Comparison of ENCODE assay signal across 8 cellular contexts in genomic region chr2:118013724-118014491, GRCh38. TPM values are rescaled to one million over a fixed set of nuclear protein-coding genes. Genes with fewer than 3 reads are reported as not detected.
A peak's percentile ranks its signal among the peaks of the same experiment; 100 is the strongest.
DNase-seq lines count a peak whose midpoint lies in the region.

Gene CCDC93, minus strand, starts transcription at chr2:118014070. Its CDS starts 75 bp downstream, at chr2:118013995.

- no peak within 1 kb of the TSS for H2BK12ac ChIP-seq in neuronal stem cell (ENCODE audit: low read length)

- no peak within 1 kb of the TSS for H2BK120ac ChIP-seq in neuronal stem cell (ENCODE audit: low read depth, low read length)

- no peaks in the 10 kb centered on the region for H3K9me3 ChIP-seq in HAP-1
- H3K9me3 ChIP-seq in MG63 = no peaks in the 10 kb centered on the region
- H3K9me3 ChIP-seq in SJCRH30 (replicated peaks) = no peaks in the 10 kb centered on the region
- no peaks in the 10 kb centered on the region for H3K9me3 ChIP-seq in neuronal stem cell (replicated peaks in 1 of 2; ENCODE audit: control insufficient read depth in 2 of 2, insufficient read depth in 1 of 2, low read depth in 1 of 2, low read length in 2 of 2)
- H3K9me3 ChIP-seq in subcutaneous abdominal adipose tissue (ENCODE audit: control insufficient read depth in 5 of 5, low read length in 5 of 5) = no peaks in the 10 kb centered on the region

- no CpG with 5 or more reads among the region's 71 CpGs for WGBS in neuronal stem cell (ENCODE audit: extremely low coverage in 2 of 2, insufficient read length in 2 of 2, insufficient replicate concordance in 1 of 2), 2 donors

- H3K9ac ChIP-seq in neuronal stem cell (ENCODE audit: low read depth, low read length, poor library complexity) (peak within 1 kb of the TSS; percentile 90), subcutaneous abdominal adipose tissue (ENCODE audit: low read length in 5 of 5) (peak within 1 kb of the TSS; percentile 17 to 95 (median 92))

- in situ Hi-C loops in HAP-1 (cut with MboI; ENCODE audit: low sequenced_read_pairs) = no loop called here

- H3K79me1 ChIP-seq in neuronal stem cell (ENCODE audit: low read depth, low read length) = peaks cover 8% of the 10 kb centered on the region

- H3K23ac ChIP-seq in neuronal stem cell (ENCODE audit: low read depth, low read length, poor library complexity) = peak within 1 kb of the TSS; percentile 69

- peaks cover 8% of the 10 kb centered on the region; the same call in 1 of the 2 replicates for H3K4me1 ChIP-seq in HAP-1
- no peaks in the 10 kb centered on the region for H3K4me1 ChIP-seq in SJCRH30
- peaks cover 3 to 7% of the 10 kb centered on the region in 2 donors for H3K4me1 ChIP-seq in neuronal stem cell (ENCODE audit: control insufficient read depth in 2 of 2, insufficient read depth in 1 of 2, low read depth in 1 of 2, low read length in 2 of 2)
- peaks cover 0 to 31% (median 26%) of the 10 kb centered on the region in 5 donors for H3K4me1 ChIP-seq in subcutaneous abdominal adipose tissue (ENCODE audit: control insufficient read depth in 5 of 5, insufficient read depth in 5 of 5, low read length in 5 of 5)

- peak within 1 kb of the TSS; percentile 93 for H3K4me2 ChIP-seq in neuronal stem cell (ENCODE audit: insufficient read depth, low read length, poor library complexity, severe bottlenecking)

- H2AFZ ChIP-seq in neuronal stem cell (ENCODE audit: low read length) = peak within 1 kb of the TSS; percentile 98

- H2BK15ac ChIP-seq in neuronal stem cell (ENCODE audit: low read length) = no peak within 1 kb of the TSS

- no peak within 1 kb of the TSS for H3K4ac ChIP-seq in neuronal stem cell (ENCODE audit: low read length)

- H3K4me3 ChIP-seq in HAP-1 (peak within 1 kb of the TSS; percentile 94), MG63 (peak within 1 kb of the TSS; percentile 98), SJCRH30 (peak within 1 kb of the TSS; percentile 85), neuronal stem cell (ENCODE audit: low read length in 2 of 2) (peak within 1 kb of the TSS; percentile 63 to 98), subcutaneous abdominal adipose tissue (ENCODE audit: low read depth in 1 of 5, low read length in 5 of 5) (peak within 1 kb of the TSS; percentile 82 to 97 (median 93))

- H3K18ac ChIP-seq in neuronal stem cell (ENCODE audit: low read length) = peak within 1 kb of the TSS; percentile 94

- no peaks in the 10 kb centered on the region for H3K36me3 ChIP-seq in HAP-1 (replicated peaks)
- peaks cover 6% of the 10 kb centered on the region for H3K36me3 ChIP-seq in MG63
- no peaks in the 10 kb centered on the region for H3K36me3 ChIP-seq in SJCRH30
- peaks cover 0 to 4% of the 10 kb centered on the region in 2 donors for H3K36me3 ChIP-seq in neuronal stem cell (replicated peaks in 1 of 2; ENCODE audit: control insufficient read depth in 2 of 2, insufficient read depth in 2 of 2, low read length in 2 of 2)
- no peaks in the 10 kb centered on the region for H3K36me3 ChIP-seq in subcutaneous abdominal adipose tissue (ENCODE audit: control insufficient read depth in 5 of 5, insufficient read depth in 5 of 5, low read length in 5 of 5)

- H3K27me3 ChIP-seq in HAP-1 (ENCODE audit: low read depth) (no peaks in the 10 kb centered on the region), MG63 (no peaks in the 10 kb centered on the region), SJCRH30 (no peaks in the 10 kb centered on the region), neuronal stem cell (ENCODE audit: control insufficient read depth in 3 of 3, insufficient read depth in 3 of 3, low read depth in 1 of 3, low read length in 3 of 3) (peaks cover 0 to 15% (median 10%) of the 10 kb centered on the region in 3 experiments), subcutaneous abdominal adipose tissue (ENCODE audit: control insufficient read depth in 5 of 5, insufficient read depth in 4 of 5, low read length in 5 of 5) (no peaks in the 10 kb centered on the region)

- H3K27ac ChIP-seq in SJCRH30 = peak within 1 kb of the TSS; percentile 17
- no peak within 1 kb of the TSS for H3K27ac ChIP-seq in neuronal stem cell (replicated peaks; ENCODE audit: low read length)
- peak within 1 kb of the TSS; percentile 86 for H3K27ac ChIP-seq in subcutaneous abdominal adipose tissue (ENCODE audit: low read depth, low read length)

- no peak within 1 kb of the TSS for H4K91ac ChIP-seq in neuronal stem cell (ENCODE audit: low read depth, low read length, poor library complexity)

- peak within 1 kb of the TSS; percentile 13 for H2AK5ac ChIP-seq in neuronal stem cell (ENCODE audit: low read depth, low read length)

- H3K14ac ChIP-seq in neuronal stem cell (ENCODE audit: low read length) = peak within 1 kb of the TSS; percentile 87

- H4K8ac ChIP-seq in neuronal stem cell (ENCODE audit: low read depth, low read length) = no peak within 1 kb of the TSS

- H2BK5ac ChIP-seq in neuronal stem cell (ENCODE audit: low read length) = no peak within 1 kb of the TSS

- peak; percentile 88 for DNase-seq in GDM1 (lab: John Stamatoyannopoulos, UW)
- peak; percentile 73 to 86 for DNase-seq in HAP-1 (ENCODE audit: low spot score in 2 of 2)
- DNase-seq in MG63 = peak; percentile 80
- DNase-seq in SJCRH30 = peak; percentile 80 to 86
- peak; percentile 61 to 87 (median 70) for DNase-seq in activated naive CD4-positive, alpha-beta T cell (lab: John Stamatoyannopoulos, UW)
- peak; percentile 65 for DNase-seq in foreskin melanocyte
- peak; percentile 86 for DNase-seq in neuronal stem cell (ENCODE audit: low spot score)

RNA-seq across cellular contexts. Expression of gene CCDC93, which starts in this region (rescaled TPM):
- 12.2 and 13.2 TPM in 2 replicates for total RNA-seq in MG63 (2014; rRNA removed; shearing (Covaris generic); ENCODE audit: low replicate concordance)
- total RNA-seq in SJCRH30 (2014; rRNA removed; shearing (Covaris generic)) = 18.3 and 19.0 TPM in 2 replicates
- 15.5 TPM for polyA plus RNA-seq in neuronal stem cell (2013, experiment 1 of 2)
- 14.2 TPM for polyA plus RNA-seq in neuronal stem cell (2013, experiment 2 of 2)
